ENCODE assay signal across 8 cellular contexts in the genomic region with DNA sequence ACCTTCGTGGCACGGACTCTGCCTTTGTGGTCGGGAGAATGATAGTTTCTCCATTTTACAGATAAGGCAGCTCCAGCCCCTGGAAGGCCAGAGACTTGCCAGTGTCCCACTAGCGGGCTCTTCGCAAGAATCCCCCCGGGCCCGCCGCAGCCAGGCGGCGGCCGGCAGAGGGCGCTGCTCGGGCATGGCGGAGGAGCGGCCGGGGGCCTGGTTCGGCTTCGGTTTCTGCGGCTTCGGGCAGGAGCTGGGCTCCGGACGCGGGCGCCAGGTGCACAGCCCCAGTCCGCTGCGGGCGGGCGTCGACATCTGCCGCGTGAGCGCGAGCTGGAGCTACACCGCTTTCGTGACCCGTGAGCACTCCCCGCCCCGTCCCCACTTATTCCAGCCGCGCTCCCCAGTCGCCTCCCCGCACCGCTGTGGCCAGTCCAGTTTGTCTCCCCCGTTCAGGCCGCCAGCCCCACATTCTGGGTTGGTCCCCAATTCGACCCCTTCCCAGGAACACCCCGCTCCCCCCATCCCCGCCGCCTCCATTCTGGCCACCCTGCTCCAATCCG. TPM values are rescaled to one million over a fixed set of nuclear protein-coding genes. Genes with fewer than 3 reads are reported as not detected.
DNase-seq lines count a peak whose midpoint lies in the region; ATAC-seq and TF ChIP-seq lines count a peak whose summit lies in the region.

No MANE protein-coding gene starts in this region.

- peak overlapping the region; percentile 79 for H3K4me3 ChIP-seq in coronary artery

- DNase-seq in NCI-H2107 treated with DMSO at 0.1 percent for 48 hours (lab: John Stamatoyannopoulos, UW; ENCODE audit: unreplicated experiment), result peak; percentile 7
- DNase-seq in activated CD4-positive, alpha-beta T cell treated with anti-CD3 and anti-CD28 coated beads for 48 hours, result peak; percentile 76
- DNase-seq in coronary artery (ENCODE audit: low spot score), result no peak
- peak; percentile 65 to 83 for DNase-seq in left colon
- DNase-seq in stimulated activated CD4-positive, alpha-beta T cell treated with anti-CD3 and anti-CD28 coated beads, Interleukin-1b, Interleukin-23, amount 100 ng/mL, for 48 hours, result peak; percentile 55
- no peak for DNase-seq in NCI-H1436 treated with DMSO at 0.1 percent for 48 hours (lab: John Stamatoyannopoulos, UW)
- no peak for DNase-seq in H4 (ENCODE audit: low spot score)

- TF ChIP-seq CTCF in coronary artery (IDR thresholded peaks at IDR 0.05), result peak; percentile 97

- ATAC-seq in GM18511 (IDR thresholded peaks at IDR 0.05; ENCODE audit: unreplicated experiment) (peak; percentile 23), left colon (peak; percentile 47)

- intact Hi-C loops in left colon (cut with DNase I, micrococcal nuclease), result loop anchor here in 1 of 2 donors (10.0 kb wide), 1 partner anchor 308 kb away; no protein-coding TSS in a partner anchor

- peak overlapping the region; percentile 67 to 80 for H3K27ac ChIP-seq in coronary artery

RNA-seq across cellular contexts. Expression of a gene that starts 1.9 kb away (rescaled TPM):
- total RNA-seq in left colon, result 10 to 100 TPM; 15.3 to 17.1 TPM
- 0.06 TPM in 1 of 2 replicates, not detected in the other for total RNA-seq in H4 (2014; rRNA removed; shearing (Covaris generic))

RNA-seq across cellular contexts. Expression of a gene that starts 21.5 kb away (rescaled TPM):
- 10 to 100 TPM; 53.0 to 58.1 TPM for total RNA-seq in left colon
- total RNA-seq in H4 (2014; rRNA removed; shearing (Covaris generic)), result 34.6 and 35.2 TPM in 2 replicates

RNA-seq across cellular contexts. Expression of a gene that starts 24.3 kb away (rescaled TPM):
- total RNA-seq in left colon, result 10 to 100 TPM; 17.3 to 17.5 TPM
- 12.9 and 18.1 TPM in 2 replicates for total RNA-seq in H4 (2014; rRNA removed; shearing (Covaris generic))

RNA-seq across cellular contexts. Expression of a gene that starts 37.7 kb away (rescaled TPM):
- 10 to 100 TPM; 13.8 to 31.7 TPM for total RNA-seq in left colon
- total RNA-seq in H4 (2014; rRNA removed; shearing (Covaris generic)), result 245 and 259 TPM in 2 replicates

RNA-seq across cellular contexts. Expression of a gene that starts 53.5 kb away (rescaled TPM):
- 10 to 100 TPM; 48.4 to 63.7 TPM for total RNA-seq in left colon
- 3.9 and 10.0 TPM in 2 replicates for total RNA-seq in H4 (2014; rRNA removed; shearing (Covaris generic))

Comparison
In these comparisons a context has a peak if more than half of its experiments do, and no peak if none do; other contexts are left out.
1. DNase-seq: peak in NCI-H2107 treated with DMSO at 0.1 percent for 48 hours (single experiment), activated CD4-positive, alpha-beta T cell treated with anti-CD3 and anti-CD28 coated beads for 48 hours (single experiment), left colon (2 of 2) and stimulated activated CD4-positive, alpha-beta T cell treated with anti-CD3 and anti-CD28 coated beads, Interleukin-1b, Interleukin-23, amount 100 ng/mL, for 48 hours (single experiment); none in coronary artery (single experiment), NCI-H1436 treated with DMSO at 0.1 percent for 48 hours (single experiment) and H4 (single experiment).
2. RNA of a gene that starts 1.9 kb away (total RNA-seq): 15.3 to 17.1 TPM in left colon; 0.06 TPM in H4; every median in the first group is over 10 times any median in the second.